In genomic region chr4:95288552-95288951, GRCh38 we compare ENCODE assay signal across 24 cellular contexts.
"Had no signal": no experiment of that assay in that cellular context is flagged by ENCODE, and none has a peak within 500 bp of the region (broad histone marks: within the 10 kb centered on the region; RNA-seq: fewer than 3 reads in every experiment).

No MANE protein-coding gene starts in this region.

- H3K27me3 Mint-ChIP-seq: activated naive CD8-positive, alpha-beta T cell treated with anti-CD3 and anti-CD28 coated beads for 36 hours; natural killer cell treated with Interleukin-12 subunit alpha and Interleukin-12 subunit beta and Interleukin-15 and Interleukin-18, amount 100 ng/mL, for 72 hours had no signal

- H3K36me3 ChIP-seq: cardiac muscle cell, left lung, prostate gland, spleen, thoracic aorta had no signal

- ATAC-seq: activated T-cell treated with anti-CD3 and anti-CD28 coated beads, Interleukin-2, amount 50 U/mL, for 4 hours; body of pancreas; foreskin keratinocyte; natural killer cell treated with Interleukin-12 subunit alpha and Interleukin-12 subunit beta and Interleukin-15 and Interleukin-18, amount 100 ng/mL, for 72 hours; WTC11 had no signal

- H3K36me3 Mint-ChIP-seq: activated naive CD8-positive, alpha-beta T cell treated with anti-CD3 and anti-CD28 coated beads for 36 hours; natural killer cell treated with Interleukin-12 subunit alpha and Interleukin-12 subunit beta and Interleukin-15 and Interleukin-18, amount 100 ng/mL, for 72 hours had no signal

- DNase-seq: activated CD4-positive, alpha-beta T cell treated with anti-CD3 and anti-CD28 coated beads, Interleukin-2, amount 50 U/mL, for 4 hours; activated CD8-positive, alpha-beta memory T cell treated with anti-CD3 and anti-CD28 coated beads for 24 hours; activated CD8-positive, alpha-beta memory T cell treated with anti-CD3 and anti-CD28 coated beads, Interleukin-2, amount 50 U/mL, for 4 hours; activated naive CD4-positive, alpha-beta T cell; activated naive CD8-positive, alpha-beta T cell treated with anti-CD3 and anti-CD28 coated beads for 36 hours; activated T-cell treated with anti-CD3 and anti-CD28 coated beads, Interleukin-2, amount 50 U/mL, for 4 hours; effector CD4-positive, alpha-beta T cell; kidney glomerular epithelial cell; left lung; midbrain; spleen; stimulated activated CD4-positive, alpha-beta T cell treated with anti-CD3 and anti-CD28 coated beads, Interleukin-4, amount 100 ng/mL, for 24 hours; stimulated activated naive CD4-positive, alpha-beta T cell treated with Interleukin-2 at 50 U/mL for 16 hours; T-helper 1 cell; T-helper 9 cell had no signal

- H3K27me3 ChIP-seq: body of pancreas, cardiac muscle cell, foreskin keratinocyte, left lung, spleen had no signal

- H3K4me3 ChIP-seq: body of pancreas, cardiac muscle cell, left lung, prostate gland, spleen, thoracic aorta had no signal

- H3K4me1 ChIP-seq: body of pancreas, foreskin keratinocyte, left lung, prostate gland, spleen had no signal

- H3K9me3 Mint-ChIP-seq: activated naive CD8-positive, alpha-beta T cell treated with anti-CD3 and anti-CD28 coated beads for 36 hours; activated T-cell treated with anti-CD3 and anti-CD28 coated beads, Interleukin-2, amount 50 U/mL, for 4 hours; activated T-helper 2 cell treated with anti-CD3 and anti-CD28 coated beads, Interferon-gamma antibody, Interleukin-2, Interleukin-4, amounts not matched to agents 10 μg/mL and 5 μg/mL and 100 μg/mL, durations not matched to agents 14 hours and 24 hours and 36 hours; natural killer cell treated with Interleukin-12 subunit alpha and Interleukin-12 subunit beta and Interleukin-15 and Interleukin-18, amount 100 ng/mL, for 72 hours had no signal

- H3K9me3 ChIP-seq: body of pancreas, prostate gland had no signal

- H3K27ac Mint-ChIP-seq: activated naive CD8-positive, alpha-beta T cell treated with anti-CD3 and anti-CD28 coated beads for 36 hours; activated T-helper 2 cell treated with anti-CD3 and anti-CD28 coated beads, Interferon-gamma antibody, Interleukin-2, Interleukin-4, amounts not matched to agents 10 μg/mL and 5 μg/mL and 100 μg/mL, durations not matched to agents 14 hours and 24 hours and 36 hours; natural killer cell treated with Interleukin-12 subunit alpha and Interleukin-12 subunit beta and Interleukin-15 and Interleukin-18, amount 100 ng/mL, for 72 hours; type B pancreatic cell; WTC11 had no signal

- H3K4me3 Mint-ChIP-seq: activated naive CD8-positive, alpha-beta T cell treated with anti-CD3 and anti-CD28 coated beads for 36 hours; activated T-cell treated with anti-CD3 and anti-CD28 coated beads, Interleukin-2, amount 50 U/mL, for 4 hours; natural killer cell treated with Interleukin-12 subunit alpha and Interleukin-12 subunit beta and Interleukin-15 and Interleukin-18, amount 100 ng/mL, for 72 hours; type B pancreatic cell; WTC11 had no signal

- H3K27ac ChIP-seq: body of pancreas, cardiac muscle cell, foreskin keratinocyte, left lung, prostate gland, spleen, thoracic aorta had no signal
